Comparison of ENCODE assay signal across 1 cellular context in the genomic region with DNA sequence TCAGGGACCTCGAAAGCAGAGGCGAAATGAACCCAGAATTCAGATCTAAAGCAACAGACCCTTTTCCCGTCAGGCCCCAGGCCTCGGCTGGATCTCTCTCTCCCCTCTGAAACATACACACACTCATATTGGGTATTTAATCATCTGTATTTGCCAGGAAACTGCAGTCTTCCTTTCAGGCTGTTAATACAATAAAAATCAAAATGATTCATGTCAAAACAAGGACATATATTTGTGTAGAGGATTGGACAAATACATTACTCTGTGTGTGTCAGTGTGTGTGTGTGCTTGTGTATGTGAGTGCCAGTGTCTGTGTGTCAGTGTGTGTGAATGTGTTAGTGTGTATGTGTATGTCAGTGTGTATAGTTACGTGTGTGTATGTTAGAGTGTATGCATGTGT.
TF ChIP-seq lines count a peak whose summit lies in the region.

No MANE protein-coding gene starts in this region.

TF ChIP-seq in SK-N-SH, 30 proteins besides CTCF, POLR2A, EP300 and RAD21 (continued from another document):
- TF ChIP-seq, protein P1, sequence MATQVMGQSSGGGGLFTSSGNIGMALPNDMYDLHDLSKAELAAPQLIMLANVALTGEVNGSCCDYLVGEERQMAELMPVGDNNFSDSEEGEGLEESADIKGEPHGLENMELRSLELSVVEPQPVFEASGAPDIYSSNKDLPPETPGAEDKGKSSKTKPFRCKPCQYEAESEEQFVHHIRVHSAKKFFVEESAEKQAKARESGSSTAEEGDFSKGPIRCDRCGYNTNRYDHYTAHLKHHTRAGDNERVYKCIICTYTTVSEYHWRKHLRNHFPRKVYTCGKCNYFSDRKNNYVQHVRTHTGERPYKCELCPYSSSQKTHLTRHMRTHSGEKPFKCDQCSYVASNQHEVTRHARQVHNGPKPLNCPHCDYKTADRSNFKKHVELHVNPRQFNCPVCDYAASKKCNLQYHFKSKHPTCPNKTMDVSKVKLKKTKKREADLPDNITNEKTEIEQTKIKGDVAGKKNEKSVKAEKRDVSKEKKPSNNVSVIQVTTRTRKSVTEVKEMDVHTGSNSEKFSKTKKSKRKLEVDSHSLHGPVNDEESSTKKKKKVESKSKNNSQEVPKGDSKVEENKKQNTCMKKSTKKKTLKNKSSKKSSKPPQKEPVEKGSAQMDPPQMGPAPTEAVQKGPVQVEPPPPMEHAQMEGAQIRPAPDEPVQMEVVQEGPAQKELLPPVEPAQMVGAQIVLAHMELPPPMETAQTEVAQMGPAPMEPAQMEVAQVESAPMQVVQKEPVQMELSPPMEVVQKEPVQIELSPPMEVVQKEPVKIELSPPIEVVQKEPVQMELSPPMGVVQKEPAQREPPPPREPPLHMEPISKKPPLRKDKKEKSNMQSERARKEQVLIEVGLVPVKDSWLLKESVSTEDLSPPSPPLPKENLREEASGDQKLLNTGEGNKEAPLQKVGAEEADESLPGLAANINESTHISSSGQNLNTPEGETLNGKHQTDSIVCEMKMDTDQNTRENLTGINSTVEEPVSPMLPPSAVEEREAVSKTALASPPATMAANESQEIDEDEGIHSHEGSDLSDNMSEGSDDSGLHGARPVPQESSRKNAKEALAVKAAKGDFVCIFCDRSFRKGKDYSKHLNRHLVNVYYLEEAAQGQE (IDR thresholded peaks at IDR 0.05; ENCODE audit: low read depth, low read length): no peak
- TF ChIP-seq NRF1 (IDR thresholded peaks at IDR 0.05; ENCODE audit: low read depth, low read length) (no peak), MXI1 (IDR thresholded peaks at IDR 0.05; ENCODE audit: low read depth, low read length) (no peak), SMC3 (IDR thresholded peaks at IDR 0.05; ENCODE audit: low read depth, low read length) (no peak), FOSL2 (IDR thresholded peaks at IDR 0.05; ENCODE audit: borderline replicate concordance, low read depth) (no peak), RXRA (IDR thresholded peaks at IDR 0.05; ENCODE audit: borderline replicate concordance, low read depth) (no peak), NFIC (IDR thresholded peaks at IDR 0.05; ENCODE audit: borderline replicate concordance) (no peak), RFX5 (IDR thresholded peaks at IDR 0.05; ENCODE audit: low read length) (no peak)
- TF ChIP-seq, protein P2, sequence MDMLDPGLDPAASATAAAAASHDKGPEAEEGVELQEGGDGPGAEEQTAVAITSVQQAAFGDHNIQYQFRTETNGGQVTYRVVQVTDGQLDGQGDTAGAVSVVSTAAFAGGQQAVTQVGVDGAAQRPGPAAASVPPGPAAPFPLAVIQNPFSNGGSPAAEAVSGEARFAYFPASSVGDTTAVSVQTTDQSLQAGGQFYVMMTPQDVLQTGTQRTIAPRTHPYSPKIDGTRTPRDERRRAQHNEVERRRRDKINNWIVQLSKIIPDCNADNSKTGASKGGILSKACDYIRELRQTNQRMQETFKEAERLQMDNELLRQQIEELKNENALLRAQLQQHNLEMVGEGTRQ (IDR thresholded peaks at IDR 0.05; ENCODE audit: borderline replicate concordance, low read depth, low read length): no peak
- TF ChIP-seq, protein P3, sequence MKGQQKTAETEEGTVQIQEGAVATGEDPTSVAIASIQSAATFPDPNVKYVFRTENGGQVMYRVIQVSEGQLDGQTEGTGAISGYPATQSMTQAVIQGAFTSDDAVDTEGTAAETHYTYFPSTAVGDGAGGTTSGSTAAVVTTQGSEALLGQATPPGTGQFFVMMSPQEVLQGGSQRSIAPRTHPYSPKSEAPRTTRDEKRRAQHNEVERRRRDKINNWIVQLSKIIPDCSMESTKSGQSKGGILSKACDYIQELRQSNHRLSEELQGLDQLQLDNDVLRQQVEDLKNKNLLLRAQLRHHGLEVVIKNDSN (IDR thresholded peaks at IDR 0.05; ENCODE audit: borderline replicate concordance, low read depth): no peak
